ENCODE assay signal across 17 cellular contexts in the genomic region with DNA sequence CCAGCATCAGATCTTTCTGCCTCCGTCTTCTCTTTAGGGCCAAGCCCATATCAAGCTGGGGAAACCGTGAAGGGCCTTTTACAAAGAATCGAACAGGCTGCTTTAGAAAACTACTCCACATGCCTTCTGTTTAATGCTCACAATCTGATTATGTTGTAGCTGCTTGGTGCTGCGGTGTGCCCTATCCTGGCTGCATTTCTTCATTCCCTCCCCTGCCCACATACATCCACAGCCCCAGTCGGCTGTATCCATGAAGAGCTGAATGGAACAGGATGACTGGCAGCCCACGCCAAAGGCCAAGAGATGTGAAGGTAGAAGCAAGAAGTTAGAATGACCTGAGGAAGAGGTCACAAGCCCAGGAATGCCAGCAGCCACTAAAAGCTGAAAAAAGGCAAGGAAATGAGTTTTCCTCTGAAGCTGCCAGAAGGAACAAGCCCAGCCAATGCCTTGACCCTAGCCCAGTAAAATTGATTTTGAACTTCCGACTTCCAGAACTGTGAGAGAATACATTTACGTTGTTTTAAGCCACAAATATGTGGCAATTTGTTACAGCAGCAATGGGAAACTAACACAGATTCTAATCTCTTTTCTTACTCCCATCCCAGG. TPM values are rescaled to one million over a fixed set of nuclear protein-coding genes. Genes with fewer than 3 reads are reported as not detected.
DNase-seq lines count a peak whose midpoint lies in the region; ATAC-seq and TF ChIP-seq lines count a peak whose summit lies in the region.
"Had no signal": no experiment of that assay in that cellular context is flagged by ENCODE, and none has a peak within 500 bp of the region (broad histone marks: within the 10 kb centered on the region; RNA-seq: fewer than 3 reads in every experiment).

No MANE protein-coding gene starts in this region.

- H3K9ac ChIP-seq in mucosa of rectum (ENCODE audit: low read depth in 1 of 2, low read length in 2 of 2), result no peak overlapping the region
- H3K9ac ChIP-seq: BLaER1 had no signal

- H3K4me1 ChIP-seq in ascending aorta (no peaks in the 10 kb centered on the region), mucosa of rectum (ENCODE audit: control insufficient read depth in 2 of 2, insufficient read depth in 2 of 2, low read length in 2 of 2) (peaks cover 0 to 2% of the 10 kb centered on the region in 2 donors), upper lobe of left lung (peaks cover 7 to 20% (median 11%) of the 10 kb centered on the region in 4 donors)
- H3K4me1 ChIP-seq: body of pancreas, HAP-1 had no signal

- no peak overlapping the region for H3K4me3 ChIP-seq in ascending aorta
- H3K4me3 ChIP-seq in fibroblast of the aortic adventitia (ENCODE audit: low read depth, low read length), result no peak overlapping the region
- no peak overlapping the region for H3K4me3 ChIP-seq in mucosa of rectum (ENCODE audit: low read length in 2 of 2)
- H3K4me3 ChIP-seq in upper lobe of left lung, result no peak overlapping the region
- H3K4me3 ChIP-seq: BLaER1, body of pancreas, HAP-1 had no signal

- no peaks in the 10 kb centered on the region for H3K27me3 ChIP-seq in ascending aorta
- H3K27me3 ChIP-seq in mucosa of rectum (ENCODE audit: control insufficient read depth in 2 of 2, insufficient read depth in 2 of 2, low read length in 2 of 2), result no peaks in the 10 kb centered on the region
- no peaks in the 10 kb centered on the region for H3K27me3 ChIP-seq in upper lobe of left lung
- H3K27me3 ChIP-seq: BLaER1, body of pancreas had no signal

- WGBS in upper lobe of left lung, 2 donors, result 63 to 65% methylated on average over 8 of the region's 8 CpGs

- no peak for TF ChIP-seq POLR2A in upper lobe of left lung (IDR thresholded peaks at IDR 0.05)

- no peak for DNase-seq in ascending aorta (ENCODE audit: low spot score in 2 of 2)
- peak; percentile 73 for DNase-seq in fibroblast of the aortic adventitia (ENCODE audit: low read depth)
- no peak for DNase-seq in upper lobe of left lung
- DNase-seq in activated CD8-positive, alpha-beta memory T cell treated with anti-CD3 and anti-CD28 coated beads, Interleukin-2, amount 50 U/mL, for 4 hours, result no peak
- no peak for DNase-seq in COLO668 (lab: John Stamatoyannopoulos, UW; ENCODE audit: unreplicated experiment)
- DNase-seq in activated CD4-positive, alpha-beta T cell treated with anti-CD3 and anti-CD28 coated beads for 1 hour, result no peak
- DNase-seq: activated CD4-positive, CD25-positive, alpha-beta regulatory T cell treated with anti-CD3 and anti-CD28 coated beads, Interleukin-2, amount 50 U/mL, for 72 hours; activated naive CD4-positive, alpha-beta T cell treated with Interleukin-2 at 50 U/mL for 16 hours; NCI-H1930; NCI-H510A; SIG-M5 had no signal

- peak overlapping the region; percentile 33 to 40 for H3K27ac ChIP-seq in ascending aorta
- H3K27ac ChIP-seq in mucosa of rectum (ENCODE audit: low read depth in 2 of 2, low read length in 2 of 2), result peak overlapping the region; percentile 35 to 49
- peak overlapping the region; percentile 28 to 83 (median 60) for H3K27ac ChIP-seq in upper lobe of left lung
- H3K27ac ChIP-seq: BLaER1 had no signal

- H3K36me3 ChIP-seq in ascending aorta (no peaks in the 10 kb centered on the region), mucosa of rectum (ENCODE audit: control insufficient read depth in 2 of 2, insufficient read depth in 2 of 2, low read length in 2 of 2) (no peaks in the 10 kb centered on the region), upper lobe of left lung (no peaks in the 10 kb centered on the region)
- H3K36me3 ChIP-seq: BLaER1, HAP-1 had no signal

- no peak for ATAC-seq in upper lobe of left lung (ENCODE audit: low FRiP score in 2 of 2)

- no peaks in the 10 kb centered on the region for H3K9me3 ChIP-seq in ascending aorta
- no peaks in the 10 kb centered on the region for H3K9me3 ChIP-seq in mucosa of rectum (ENCODE audit: control insufficient read depth in 2 of 2, low read length in 2 of 2)
- no peaks in the 10 kb centered on the region for H3K9me3 ChIP-seq in upper lobe of left lung
- H3K9me3 ChIP-seq: BLaER1, body of pancreas, HAP-1 had no signal

- TF ChIP-seq EP300 in upper lobe of left lung (IDR thresholded peaks at IDR 0.05), result no peak

- intact Hi-C loops in ascending aorta (cut with DNase I), result no loop called here

- TF ChIP-seq CTCF in ascending aorta (IDR thresholded peaks at IDR 0.05), result no peak
- no peak for TF ChIP-seq CTCF in fibroblast of the aortic adventitia (IDR thresholded peaks at IDR 0.05; ENCODE audit: insufficient read depth, low read length)
- no peak for TF ChIP-seq CTCF in upper lobe of left lung (IDR thresholded peaks at IDR 0.05)

RNA-seq across cellular contexts. Expression of a gene that starts 22.2 kb away (rescaled TPM):
- total RNA-seq in ascending aorta, result not detected
- total RNA-seq in fibroblast of the aortic adventitia (ENCODE audit: low replicate concordance), result 0.09 TPM in 1 of 2 replicates, not detected in the other
- total RNA-seq in upper lobe of left lung, result under 1 TPM in 2 of 6 donors, not detected in 4; 0.46 to 0.54 TPM
- total RNA-seq: body of pancreas; HT1080; T-helper 2 cell treated with Interferon-gamma antibody and Interleukin-4, amounts not matched to agents 100 ng/mL and 5 ng/mL, for 36 hours had no signal

RNA-seq across cellular contexts. Expression of a gene that starts 56.6 kb away (rescaled TPM):
- total RNA-seq in ascending aorta, result not detected
- total RNA-seq in fibroblast of the aortic adventitia (ENCODE audit: low replicate concordance), result not detected in 2 replicates
- 1 to 10 TPM in 2 of 6 donors, under 1 TPM in 1, not detected in 3; 0.83 to 3.1 (median 1.2) TPM for total RNA-seq in upper lobe of left lung
- total RNA-seq: body of pancreas; HT1080; T-helper 2 cell treated with Interferon-gamma antibody and Interleukin-4, amounts not matched to agents 100 ng/mL and 5 ng/mL, for 36 hours had no signal
